Comparison of ENCODE assay signal across 8 cellular contexts in the genomic region with DNA sequence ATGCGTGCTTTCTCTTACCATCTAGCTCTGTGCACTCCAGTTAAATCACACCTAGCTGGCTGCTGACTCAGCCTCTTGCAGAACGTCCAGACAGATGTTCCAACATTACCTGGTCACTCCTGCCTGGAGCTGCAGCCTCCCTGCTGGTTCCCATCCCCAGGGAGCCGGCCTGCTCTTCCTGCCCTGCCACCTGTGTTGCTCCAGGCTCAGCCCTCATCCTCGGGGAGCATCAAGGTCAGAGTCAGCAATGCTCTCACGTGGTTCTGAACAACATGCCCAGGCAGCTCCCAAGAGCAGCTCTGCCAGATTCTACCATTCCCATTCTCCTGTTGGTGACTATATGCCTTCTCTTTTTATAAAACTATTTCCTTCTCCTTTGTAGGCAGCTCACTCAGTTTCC.
DNase-seq lines count a peak whose midpoint lies in the region; ATAC-seq and TF ChIP-seq lines count a peak whose summit lies in the region.

No MANE protein-coding gene starts in this region.

- no peaks in the 10 kb centered on the region for H3K27me3 ChIP-seq in WERI-Rb-1 (ENCODE audit: insufficient read depth, low read depth, severe bottlenecking)
- H3K27me3 ChIP-seq in right lobe of liver: no peaks in the 10 kb centered on the region

- no peak for TF ChIP-seq POLR2A in right lobe of liver (IDR thresholded peaks at IDR 0.05)

- H3K9me3 ChIP-seq in WERI-Rb-1 (ENCODE audit: severe bottlenecking): peaks cover 5% of the 10 kb centered on the region
- H3K9me3 ChIP-seq in right lobe of liver: no peaks in the 10 kb centered on the region

- H3K4me3 ChIP-seq in WERI-Rb-1 (ENCODE audit: low read depth, low read length) (no peak overlapping the region), right lobe of liver (no peak overlapping the region)

- peak; percentile 89 for DNase-seq in COR-L47 (lab: John Stamatoyannopoulos, UW)
- peak; percentile 92 for DNase-seq in NCI-H1417 treated with DMSO at 0.1 percent for 48 hours (lab: John Stamatoyannopoulos, UW)
- peak; percentile 80 for DNase-seq in WERI-Rb-1
- DNase-seq in right lobe of liver: peak in 2 of 3 donors; percentile 72 to 81
- no peak for DNase-seq in MV-4-11 (lab: John Stamatoyannopoulos, UW)
- DNase-seq in NCI-H82 treated with DMSO at 0.1 percent for 48 hours (lab: John Stamatoyannopoulos, UW; ENCODE audit: unreplicated experiment): no peak

- H3K4me1 ChIP-seq in right lobe of liver: peaks cover 0 to 29% (median 15%) of the 10 kb centered on the region in 4 donors

- peak; percentile 78 to 84 (median 81) for ATAC-seq in right lobe of liver
- no peak for ATAC-seq in HG03520 (IDR thresholded peaks at IDR 0.05; ENCODE audit: unreplicated experiment)
- no peak for ATAC-seq in GM19328 (IDR thresholded peaks at IDR 0.05; ENCODE audit: unreplicated experiment)

- intact Hi-C loops in right lobe of liver (cut with DNase I): no loop called here

- H3K36me3 ChIP-seq in WERI-Rb-1 (no peaks in the 10 kb centered on the region), right lobe of liver (no peaks in the 10 kb centered on the region)

- H3K27ac ChIP-seq in WERI-Rb-1: peak overlapping the region; percentile 94
- peak overlapping the region in 2 of 3 donors; percentile 17 to 77 for H3K27ac ChIP-seq in right lobe of liver

- no peak for TF ChIP-seq CTCF in WERI-Rb-1 (IDR thresholded peaks at IDR 0.05; ENCODE audit: low read depth, low read length)
- TF ChIP-seq CTCF in right lobe of liver (IDR thresholded peaks at IDR 0.05): no peak

- WGBS in right lobe of liver (ENCODE audit: insufficient coverage, low coverage, low lambda C conversion rate, missing lambda C conversion rate): 19% methylated on average over 4 of the region's 5 CpGs

Comparison
In these comparisons a context has a peak if more than half of its experiments do, and no peak if none do; other contexts are left out.
1. DNase-seq: peak in COR-L47 (single experiment), NCI-H1417 treated with DMSO at 0.1 percent for 48 hours (single experiment), WERI-Rb-1 (single experiment) and right lobe of liver (2 of 3); none in MV-4-11 (single experiment) and NCI-H82 treated with DMSO at 0.1 percent for 48 hours (single experiment).
2. ATAC-seq: peak in right lobe of liver (4 of 4); none in HG03520 (single experiment) and GM19328 (single experiment).